ENCODE assay signal across 10 cellular contexts in genomic region chr2:12044857-12045256, GRCh38.
A peak's percentile ranks its signal among the peaks of the same experiment; 100 is the strongest.
DNase-seq lines count a peak whose midpoint lies in the region; ATAC-seq, FAIRE-seq and TF ChIP-seq lines count a peak whose summit lies in the region.
"Had no signal": no experiment of that assay in that cellular context is flagged by ENCODE, and none has a peak within 500 bp of the region (broad histone marks: within the 10 kb centered on the region; RNA-seq: fewer than 3 reads in every experiment).

No MANE protein-coding gene starts in this region.

- CTCF ChIA-PET in GM12878 (lab: Yijun Ruan, JAX) = interaction anchor here (0.8 to 6.1 kb wide), 12 partner anchors 8 to 671 kb away, joined by 3 to 47 read pairs (median 6); partner anchors contain the start of gene TRIB2

- H3K4me1 ChIP-seq in GM12878 (ENCODE audit: control insufficient read depth, insufficient read depth, low read length) (peaks cover 44% of the 10 kb centered on the region), transverse colon (peaks cover 0 to 4% (median 0%) of the 10 kb centered on the region in 4 donors), sigmoid colon (no peaks in the 10 kb centered on the region)

- intact Hi-C loops in GM12878 (cut with micrococcal nuclease; ENCODE audit: unreplicated experiment) (loop anchor here (2.0 to 10.0 kb wide), 4 partner anchors 38 to 680 kb away; no protein-coding TSS in a partner anchor), transverse colon (cut with DNase I; ENCODE audit: low total_unique reads) (no loop called here), sigmoid colon (cut with DNase I) (no loop called here)

- TF ChIP-seq EP300 in GM12878 (IDR thresholded peaks at IDR 0.05; ENCODE audit: borderline replicate concordance in 1 of 2, control insufficient read depth in 1 of 2, low read depth in 2 of 2, low read length in 2 of 2) (0 out of 4 replicates have a peak, but pooled peaks of 1 of the 2 experiments have one; percentile 15), transverse colon (IDR thresholded peaks at IDR 0.05; ENCODE audit: low read depth) (no peak), sigmoid colon (IDR thresholded peaks at IDR 0.05) (no peak)

- POLR2A ChIA-PET in GM12878 (lab: Charles Lee) = interaction anchor here (0.7 to 2.8 kb wide), 8 partner anchors 10 to 227 kb away, joined by 3 to 21 read pairs (median 6); no protein-coding TSS in a partner anchor

- DNase-seq in GM12878 (ENCODE audit: low read depth, low spot score) (peak; percentile 83), transverse colon (no peak), sigmoid colon (no peak), DMS53 (lab: John Stamatoyannopoulos, UW) (no peak), cerebellum (ENCODE audit: low spot score) (no peak)
- DNase-seq: left lung had no signal

- FAIRE-seq in GM12878 (lab: Jason Lieb, UNC) = peak; percentile 52
- FAIRE-seq: endometrium had no signal

- in situ Hi-C loops in GM12878 (cut with MboI) = no loop called here
- in situ Hi-C loops in transverse colon (cut with MboI; ENCODE audit: low pct_ligation_motif_present in 1 of 4, low pct_unique_long_range_greater_than_20kb in 1 of 4, low sequenced_read_pairs in 3 of 4) = no loop called here

- H3K4me2 ChIP-seq in GM12878 (ENCODE audit: control insufficient read depth, insufficient read depth) = peak overlapping the region; percentile 82

- no peak for TF ChIP-seq RAD21 in GM12878 (IDR thresholded peaks at IDR 0.05; ENCODE audit: insufficient read depth, low read depth, low read length)

- no peaks in the 10 kb centered on the region for H4K20me1 ChIP-seq in GM12878 (ENCODE audit: control insufficient read depth, insufficient read depth)

- H3K79me2 ChIP-seq in GM12878 (ENCODE audit: control insufficient read depth, insufficient read depth, low read length) = no peaks in the 10 kb centered on the region; the same call in 1 of the 2 replicates

- BruUV-seq in GM12878 (replicated peaks; lab: Mats Ljungman, UMichigan) = no TSS peak

- peak; percentile 61 for ATAC-seq in GM18502 (IDR thresholded peaks at IDR 0.05; ENCODE audit: poor library complexity, unreplicated experiment)
- peak; percentile 73 for ATAC-seq in GM19467 (IDR thresholded peaks at IDR 0.05; ENCODE audit: unreplicated experiment)
- peak; percentile 67 for ATAC-seq in HG03175 (IDR thresholded peaks at IDR 0.05; ENCODE audit: unreplicated experiment)
- peak; percentile 83 for ATAC-seq in GM12878
- ATAC-seq: left lung had no signal

- RAD21 ChIA-PET in GM12878 (lab: Charles Lee; ENCODE audit: unreplicated experiment) = interaction anchor here (0.8 to 5.4 kb wide), 19 partner anchors 10 to 673 kb away, joined by 3 to 27 read pairs (median 5); no protein-coding TSS in a partner anchor

- H3K27ac ChIP-seq in GM12878 (ENCODE audit: control insufficient read depth, insufficient read depth) (peak overlapping the region; percentile 75), transverse colon (no peak overlapping the region), sigmoid colon (no peak overlapping the region)
- H3K27ac ChIP-seq: left lung had no signal

- H3K36me3 ChIP-seq in GM12878 (ENCODE audit: control insufficient read depth in 2 of 2, insufficient read depth in 2 of 2, low read length in 1 of 2) (no peaks in the 10 kb centered on the region; a peak in 2 of 4 replicates), transverse colon (no peaks in the 10 kb centered on the region), sigmoid colon (no peaks in the 10 kb centered on the region)
- H3K36me3 ChIP-seq: left lung had no signal

- H3K4me3 ChIP-seq in GM12878 (peak overlapping the region; percentile 34; the same call in 1 of the 2 replicates), transverse colon (no peak overlapping the region), sigmoid colon (no peak overlapping the region)
- H3K4me3 ChIP-seq: left lung had no signal

- no peak overlapping the region; the same call in 1 of the 2 replicates for H3K9ac ChIP-seq in GM12878 (ENCODE audit: control insufficient read depth, insufficient read depth, low read length)

- TF ChIP-seq CTCF in GM12878 (IDR thresholded peaks at IDR 0.05 in 2 of 3, conservative IDR thresholded peaks at IDR 0.05 in 1 of 3; ENCODE audit: control insufficient read depth in 2 of 3, extremely low read depth in 1 of 3, insufficient read depth in 1 of 3, low read depth in 3 of 3, low read length in 3 of 3) (peak in 1 of 3 experiments; percentile 24; a peak in 1 of 6 replicates), transverse colon (IDR thresholded peaks at IDR 0.05) (no peak), sigmoid colon (IDR thresholded peaks at IDR 0.05) (no peak)

- no peak overlapping the region; the same call in 1 of the 2 replicates for H2AFZ ChIP-seq in GM12878 (ENCODE audit: control insufficient read depth, low read depth, low read length)

- H3K9me3 ChIP-seq in GM12878 (replicated peaks; ENCODE audit: control insufficient read depth, insufficient read depth, low read length) = no peaks in the 10 kb centered on the region; the same call in 1 of the 3 replicates
- no peaks in the 10 kb centered on the region for H3K9me3 ChIP-seq in transverse colon
- no peaks in the 10 kb centered on the region for H3K9me3 ChIP-seq in sigmoid colon
- H3K9me3 ChIP-seq: left lung had no signal

- 2% methylated on average over 8 of the region's 8 CpGs for WGBS in GM12878 (ENCODE audit: insufficient coverage, insufficient replicate concordance, low lambda C conversion rate, missing lambda C conversion rate)
- 52 to 72% methylated on average over 5 to 8 of the region's 8 CpGs for WGBS in transverse colon (ENCODE audit: low coverage in 1 of 2), 2 donors
- 53 to 71% methylated on average over 8 of the region's 8 CpGs for WGBS in sigmoid colon, 2 donors

- TF ChIP-seq POLR2A in GM12878 (IDR thresholded peaks at IDR 0.05; ENCODE audit: low read depth, low read length) = no peak
- TF ChIP-seq POLR2A in transverse colon (IDR thresholded peaks at IDR 0.05) = no peak
- TF ChIP-seq POLR2A in sigmoid colon (IDR thresholded peaks at IDR 0.05) = no peak

- SMC1A ChIA-PET in GM12878 (lab: Charles Lee; ENCODE audit: uncharacterized antibody, unreplicated experiment) = interaction anchor here (0.6 to 5.2 kb wide), 25 partner anchors 10 to 239 kb away, joined by 3 to 92 read pairs (median 5); no protein-coding TSS in a partner anchor

- H3K27me3 ChIP-seq in GM12878 (replicated peaks in 1 of 2; ENCODE audit: control insufficient read depth in 2 of 2, insufficient read depth in 2 of 2, low read length in 1 of 2) (no peaks in the 10 kb centered on the region), transverse colon (no peaks in the 10 kb centered on the region), sigmoid colon (no peaks in the 10 kb centered on the region)
- H3K27me3 ChIP-seq: left lung had no signal

TF ChIP-seq in GM12878, 131 proteins besides CTCF, POLR2A, EP300 and RAD21 (continues in another document):
- TF ChIP-seq BHLHE40 (IDR thresholded peaks at IDR 0.05; ENCODE audit: borderline replicate concordance in 1 of 2, low read depth in 2 of 2, low read length in 1 of 2) (peak; percentile 37 to 43; a peak in 1 of 4 replicates), ATF7 (IDR thresholded peaks at IDR 0.05; ENCODE audit: low read depth) (no peak), RAD51 (IDR thresholded peaks at IDR 0.05) (no peak), IRF4 (IDR thresholded peaks at IDR 0.05; ENCODE audit: low read depth, low read length) (no peak), ASH2L (IDR thresholded peaks at IDR 0.05; ENCODE audit: borderline replicate concordance, low read depth) (no peak), CEBPZ (IDR thresholded peaks at IDR 0.05; ENCODE audit: low read depth, low read length) (no peak), CHD4 (IDR thresholded peaks at IDR 0.05) (no peak), TAF1 (IDR thresholded peaks at IDR 0.05; ENCODE audit: borderline replicate concordance, low read depth, low read length) (no peak), HDAC2 (IDR thresholded peaks at IDR 0.05) (no peak), NFYA (IDR thresholded peaks at IDR 0.05; ENCODE audit: borderline replicate concordance, low read depth, low read length) (no peak), SKIL (IDR thresholded peaks at IDR 0.05; ENCODE audit: low read depth, poor library complexity, severe bottlenecking) (no peak)
